22 cellular contexts compared by ENCODE assay signal in the genomic region with DNA sequence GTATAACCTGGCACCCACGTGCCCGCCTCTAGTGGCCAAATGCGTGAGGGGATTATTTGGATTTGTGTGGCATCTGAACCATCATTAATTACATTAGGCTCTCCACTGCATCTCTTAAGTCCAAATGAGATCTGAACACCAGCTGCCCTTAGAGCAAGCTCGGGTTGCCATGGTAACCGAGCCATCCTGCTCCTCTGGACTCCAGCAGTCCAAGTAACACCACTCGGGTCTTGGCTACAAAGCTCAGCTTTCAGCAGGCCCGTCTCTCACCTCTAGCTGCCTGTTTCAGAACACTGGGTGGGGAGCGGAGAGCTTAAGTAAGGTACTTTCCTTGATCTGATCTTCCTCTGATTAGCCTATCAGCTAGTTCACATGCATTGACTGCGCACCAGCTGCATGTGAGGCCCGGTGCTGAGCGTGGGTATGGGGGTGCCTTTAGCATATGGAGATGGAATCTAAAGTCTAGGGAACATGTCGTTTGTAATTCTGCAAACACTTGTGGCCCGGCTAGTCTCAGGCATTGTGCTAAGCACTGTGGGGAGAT. TPM values are rescaled to one million over a fixed set of nuclear protein-coding genes. Genes with fewer than 3 reads are reported as not detected.
DNase-seq lines count a peak whose midpoint lies in the region; FAIRE-seq and TF ChIP-seq lines count a peak whose summit lies in the region.
"Had no signal": no experiment of that assay in that cellular context is flagged by ENCODE, and none has a peak within 500 bp of the region (broad histone marks: within the 10 kb centered on the region; RNA-seq: fewer than 3 reads in every experiment).

No MANE protein-coding gene starts in this region.

- H3K27me3 ChIP-seq in dorsolateral prefrontal cortex (peaks cover 0 to 51% (median 24%) of the 10 kb centered on the region in 45 donors), osteoblast (ENCODE audit: insufficient read depth, low read length) (peaks cover 34% of the 10 kb centered on the region)
- H3K27me3 ChIP-seq: pancreas had no signal

- no peaks in the 10 kb centered on the region for H3K36me3 ChIP-seq in osteoblast (ENCODE audit: insufficient read depth, low read length)
- H3K36me3 ChIP-seq: adrenal gland, breast epithelium, pancreas, sigmoid colon, upper lobe of right lung had no signal

- H4K20me1 ChIP-seq in osteoblast (ENCODE audit: insufficient read depth, low read length) = no peaks in the 10 kb centered on the region

- H3K27me3 Mint-ChIP-seq in activated T-cell treated with anti-CD3 and anti-CD28 coated beads, Interleukin-2, amount 50 U/mL, for 24 hours = peaks cover 78% of the 10 kb centered on the region

- H3K9me3 ChIP-seq in osteoblast (ENCODE audit: low read depth, low read length) = no peaks in the 10 kb centered on the region
- H3K9me3 ChIP-seq: adrenal gland, breast epithelium, pancreas, sigmoid colon, upper lobe of right lung had no signal

- H3K27ac Mint-ChIP-seq in activated T-cell treated with anti-CD3 and anti-CD28 coated beads, Interleukin-2, amount 50 U/mL, for 24 hours = no peak overlapping the region
- H3K27ac Mint-ChIP-seq: activated CD4-positive, alpha-beta memory T cell treated with anti-CD3 and anti-CD28 coated beads, Interleukin-2, amount 10 ng/mL, durations not matched to agents 7 days and 5 days had no signal

- H3K4me3 Mint-ChIP-seq in activated T-cell treated with anti-CD3 and anti-CD28 coated beads, Interleukin-2, amount 50 U/mL, for 24 hours = no peak overlapping the region
- H3K4me3 Mint-ChIP-seq: activated CD4-positive, alpha-beta memory T cell treated with anti-CD3 and anti-CD28 coated beads, Interleukin-2, amount 10 ng/mL, durations not matched to agents 7 days and 5 days had no signal

- TF ChIP-seq CTCF in dorsolateral prefrontal cortex (IDR thresholded peaks at IDR 0.05 in 54 of 56, conservative IDR thresholded peaks at IDR 0.05 in 2 of 56; ENCODE audit: low read depth in 1 of 56, partially characterized antibody in 56 of 56) (no peak), osteoblast (IDR thresholded peaks at IDR 0.05; ENCODE audit: extremely low read depth, low read depth, low read length) (no peak)

- intact Hi-C loops in dorsolateral prefrontal cortex (cut with DNase I) = no loop called here

- no peaks in the 10 kb centered on the region for H3K36me3 Mint-ChIP-seq in activated T-cell treated with anti-CD3 and anti-CD28 coated beads, Interleukin-2, amount 50 U/mL, for 24 hours (ENCODE audit: low read depth)

- FAIRE-seq in RCC 7860 (lab: Jason Lieb, UNC) = no peak
- FAIRE-seq: pancreas had no signal

- H3K27ac ChIP-seq in dorsolateral prefrontal cortex (no peak overlapping the region), osteoblast (ENCODE audit: low read depth, low read length) (no peak overlapping the region)
- H3K27ac ChIP-seq: adrenal gland, breast epithelium, coronary artery, pancreas, sigmoid colon, upper lobe of right lung had no signal

- DNase-seq in NCI-H2196 (lab: John Stamatoyannopoulos, UW; ENCODE audit: unreplicated experiment) (peak; percentile 33), NCI-H2196 treated with DMSO at 0.1 percent for 48 hours (lab: John Stamatoyannopoulos, UW; ENCODE audit: unreplicated experiment) (no peak), NCI-H524 treated with DMSO at 0.1 percent for 48 hours (lab: John Stamatoyannopoulos, UW) (peak; percentile 99), dorsolateral prefrontal cortex (peak in 6 of 10 donors; percentile 29 to 70 (median 54)), osteoblast (ENCODE audit: insufficient read length, low spot score, missing footprints) (peak; percentile 29), NCI-H226 (no peak), RCC 7860 (ENCODE audit: low spot score) (no peak)
- no peak for DNase-seq in activated T-cell treated with anti-CD3 and anti-CD28 coated beads, Interleukin-2, amount 50 U/mL, for 24 hours
- DNase-seq: activated CD4-positive, alpha-beta memory T cell treated with anti-CD3 and anti-CD28 coated beads, Interleukin-2, amount 10 ng/mL, durations not matched to agents 7 days and 5 days; mammary epithelial cell; NCI-H1436 treated with DMSO at 0.1 percent for 48 hours; NCI-H446 treated with DMSO at 0.1 percent for 48 hours; RPMI8226; sigmoid colon; stimulated activated CD8-positive, alpha-beta memory T cell treated with anti-CD3 and anti-CD28 coated beads, Interleukin-4, amount 100 ng/mL, for 48 hours; T-helper 9 cell; upper lobe of right lung had no signal

- H3K4me3 ChIP-seq in dorsolateral prefrontal cortex (no peak overlapping the region), osteoblast (ENCODE audit: insufficient read depth, low read length) (no peak overlapping the region)
- H3K4me3 ChIP-seq: adrenal gland, breast epithelium, coronary artery, pancreas, sigmoid colon, upper lobe of right lung had no signal

- H2AFZ ChIP-seq in osteoblast (ENCODE audit: low read length) = no peak overlapping the region

- peaks cover 6% of the 10 kb centered on the region for H3K4me1 Mint-ChIP-seq in activated T-cell treated with anti-CD3 and anti-CD28 coated beads, Interleukin-2, amount 50 U/mL, for 24 hours (ENCODE audit: low read depth)

- peaks cover 6% of the 10 kb centered on the region for H3K9me3 Mint-ChIP-seq in activated T-cell treated with anti-CD3 and anti-CD28 coated beads, Interleukin-2, amount 50 U/mL, for 24 hours

- H3K4me2 ChIP-seq in osteoblast (ENCODE audit: insufficient read depth, low read length) = no peak overlapping the region

- no peaks in the 10 kb centered on the region for H3K79me2 ChIP-seq in osteoblast (ENCODE audit: insufficient read depth, low read length)

- no peaks in the 10 kb centered on the region for H3K4me1 ChIP-seq in osteoblast (ENCODE audit: insufficient read depth, low read length)
- H3K4me1 ChIP-seq: adrenal gland, breast epithelium, upper lobe of right lung had no signal

RNA-seq across cellular contexts. Expression of a gene that starts 14.1 kb away (rescaled TPM):
- 10 to 100 TPM in 10 of 120 experiments, 1 to 10 TPM in 110; 2.5 to 12.0 (median 6.1) TPM for total RNA-seq in dorsolateral prefrontal cortex
- 0.36 and 1.5 TPM in 2 replicates for total RNA-seq in osteoblast
- total RNA-seq: MCF 10A had no signal

RNA-seq across cellular contexts. Expression of a gene that starts 28.2 kb away (rescaled TPM):
- total RNA-seq in dorsolateral prefrontal cortex (1 to 10 TPM in 19 of 120 experiments, under 1 TPM in 26, not detected in 75; 0.11 to 3.3 (median 0.83) TPM), osteoblast (4.3 and 7.4 TPM in 2 replicates)

RNA-seq across cellular contexts. Expression of a gene that starts 51.0 kb away (rescaled TPM):
- total RNA-seq in dorsolateral prefrontal cortex (10 to 100 TPM in 18 of 120 experiments, 1 to 10 TPM in 102; 3.6 to 15.6 (median 7.4) TPM), osteoblast (6.8 and 8.3 TPM in 2 replicates)

Comparison
In these comparisons a context has a peak if more than half of its experiments do, and no peak if none do; other contexts are left out.
1. DNase-seq: peak in NCI-H2196 (single experiment), NCI-H524 treated with DMSO at 0.1 percent for 48 hours (single experiment), dorsolateral prefrontal cortex (6 of 10) and osteoblast (single experiment); none in NCI-H2196 treated with DMSO at 0.1 percent for 48 hours (single experiment), NCI-H226 (single experiment), RCC 7860 (single experiment) and activated T-cell treated with anti-CD3 and anti-CD28 coated beads, Interleukin-2, amount 50 U/mL, for 24 hours (single experiment).